In the genomic region with DNA sequence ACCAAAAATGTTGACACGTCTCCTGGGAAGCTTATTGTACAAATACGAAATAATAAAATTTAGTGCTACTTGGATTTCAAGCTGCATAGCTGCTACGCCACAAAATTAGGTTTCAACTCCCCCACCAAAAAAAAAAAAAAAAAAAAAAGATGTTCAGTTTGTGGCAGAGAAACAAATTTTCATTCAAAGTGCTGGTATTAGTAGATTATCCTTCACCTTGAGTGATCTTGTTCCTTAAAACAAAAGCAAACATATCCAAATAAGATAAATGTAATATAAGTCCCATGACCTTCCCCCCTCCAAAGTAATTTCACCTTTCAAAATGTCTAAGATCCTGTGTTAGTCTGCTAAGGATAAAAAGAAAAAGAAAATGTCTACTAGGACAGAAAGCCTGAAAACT, we compare ENCODE assay signal across 9 cellular contexts. TPM values are rescaled to one million over a fixed set of nuclear protein-coding genes. Genes with fewer than 3 reads are reported as not detected.
DNase-seq lines count a peak whose midpoint lies in the region; ATAC-seq, FAIRE-seq and TF ChIP-seq lines count a peak whose summit lies in the region.
"Had no signal": no experiment of that assay in that cellular context is flagged by ENCODE, and none has a peak within 500 bp of the region (broad histone marks: within the 10 kb centered on the region; RNA-seq: fewer than 3 reads in every experiment).

No MANE protein-coding gene starts in this region.

- H3K4me3 ChIP-seq in K562: peak overlapping the region; percentile 88; the same call in 1 of the 2 replicates
- peak overlapping the region; percentile 91 for H3K4me3 ChIP-seq in lower lobe of right lung

- no peak for FAIRE-seq in K562 (lab: Jason Lieb, UNC)

- H3K4me1 Mint-ChIP-seq in activated naive CD4-positive, alpha-beta T cell treated with anti-CD3 and anti-CD28 coated beads, Interleukin-2, amount 10 ng/mL, durations not matched to agents 7 days and 5 days: peaks cover 39% of the 10 kb centered on the region
- peaks cover 41% of the 10 kb centered on the region for H3K4me1 Mint-ChIP-seq in type B pancreatic cell (ENCODE audit: unreplicated experiment)

- no TSS peak for BruUV-seq in K562 (replicated peaks; lab: Mats Ljungman, UMichigan)

- no peaks in the 10 kb centered on the region for H3K9me1 ChIP-seq in K562 (ENCODE audit: control insufficient read depth, insufficient read depth, low read length)

- H3K36me3 ChIP-seq in K562 (ENCODE audit: control insufficient read depth, insufficient read depth, low read length): peaks cover 26% of the 10 kb centered on the region
- H3K36me3 ChIP-seq in lower lobe of right lung: peaks cover 31% of the 10 kb centered on the region

- H3K27me3 Mint-ChIP-seq in activated naive CD4-positive, alpha-beta T cell treated with anti-CD3 and anti-CD28 coated beads, Interleukin-2, amount 10 ng/mL, durations not matched to agents 7 days and 5 days: peaks cover 3% of the 10 kb centered on the region
- H3K27me3 Mint-ChIP-seq in type B pancreatic cell: peaks cover 3% of the 10 kb centered on the region

- H3K9me3 ChIP-seq in K562 (replicated peaks; ENCODE audit: control insufficient read depth, insufficient read depth, low read depth, low read length) (no peaks in the 10 kb centered on the region), lower lobe of right lung (no peaks in the 10 kb centered on the region)

- no peak for ATAC-seq in K562
- no peak for ATAC-seq in lower lobe of right lung
- ATAC-seq in GM18520 (IDR thresholded peaks at IDR 0.05; ENCODE audit: unreplicated experiment): no peak

- TF ChIP-seq EP300 in K562 (IDR thresholded peaks at IDR 0.05; ENCODE audit: low read length): no peak

- no peak overlapping the region; the same call in 1 of the 2 replicates for H3K4me2 ChIP-seq in K562 (ENCODE audit: insufficient read depth, low read length)

- peak overlapping the region in 1 of 2 experiments; percentile 80; a peak in 1 of 4 replicates for H3K9ac ChIP-seq in K562 (ENCODE audit: insufficient read depth in 1 of 2, low read depth in 2 of 2, low read length in 2 of 2)

- H2AFZ ChIP-seq in K562 (ENCODE audit: low read depth, low read length): no peak overlapping the region

- WGBS in K562 (ENCODE audit: insufficient coverage, low coverage, missing lambda C conversion rate): 84% methylated on average over 3 of the region's 3 CpGs

- intact Hi-C loops in K562 (cut with micrococcal nuclease): loop anchor here (1.0 kb wide), 1 partner anchor 86 kb away; no protein-coding TSS in a partner anchor
- intact Hi-C loops in lower lobe of right lung (cut with DNase I): no loop called here

- peaks cover 12% of the 10 kb centered on the region for H4K20me1 ChIP-seq in K562 (replicated peaks; ENCODE audit: control insufficient read depth, insufficient read depth, low read length)

- H3K4me1 ChIP-seq in K562 (replicated peaks in 1 of 2; ENCODE audit: control insufficient read depth in 2 of 2, insufficient read depth in 2 of 2, low read length in 2 of 2): peaks cover 11 to 13% of the 10 kb centered on the region in 2 experiments; a peak in 4 of 5 replicates
- peaks cover 42% of the 10 kb centered on the region for H3K4me1 ChIP-seq in lower lobe of right lung

- TF ChIP-seq RAD21 in K562 (CRISPR knock-in tag; conservative IDR thresholded peaks at IDR 0.05 in 1 of 2, IDR thresholded peaks at IDR 0.05 in 1 of 2): no peak

- peak overlapping the region; percentile 95 for H3K4me3 Mint-ChIP-seq in activated naive CD4-positive, alpha-beta T cell treated with anti-CD3 and anti-CD28 coated beads, Interleukin-2, amount 10 ng/mL, durations not matched to agents 7 days and 5 days
- H3K4me3 Mint-ChIP-seq in type B pancreatic cell: peak overlapping the region; percentile 99

- peaks cover 41% of the 10 kb centered on the region for H3K36me3 Mint-ChIP-seq in activated naive CD4-positive, alpha-beta T cell treated with anti-CD3 and anti-CD28 coated beads, Interleukin-2, amount 10 ng/mL, durations not matched to agents 7 days and 5 days
- peaks cover 20% of the 10 kb centered on the region for H3K36me3 Mint-ChIP-seq in type B pancreatic cell

- no peak overlapping the region; the same call in 2 of the 3 replicates for H3K27ac ChIP-seq in K562 (ENCODE audit: extremely low read depth, low read depth, low read length)
- peak overlapping the region; percentile 99 for H3K27ac ChIP-seq in lower lobe of right lung

- no peaks in the 10 kb centered on the region for H3K9me3 Mint-ChIP-seq in activated naive CD4-positive, alpha-beta T cell treated with anti-CD3 and anti-CD28 coated beads, Interleukin-2, amount 10 ng/mL, durations not matched to agents 7 days and 5 days
- no peaks in the 10 kb centered on the region for H3K9me3 Mint-ChIP-seq in type B pancreatic cell

- in situ Hi-C loops in K562 (cut with MboI): loop anchor here (5.0 to 10.0 kb wide), 2 partner anchors 88 to 291 kb away; a partner anchor contains a TSS

- TF ChIP-seq POLR2A in K562 (conservative IDR thresholded peaks at IDR 0.05): no peak

- CTCF ChIA-PET in activated naive CD4-positive, alpha-beta T cell treated with anti-CD3 and anti-CD28 coated beads, Interleukin-2, amount 10 ng/mL, durations not matched to agents 7 days and 5 days (lab: Charles Lee): interaction anchor here (0.6 to 3.5 kb wide), 10 partner anchors 11 to 138 kb away, joined by 3 to 26 read pairs (median 4); no protein-coding TSS in a partner anchor
- CTCF ChIA-PET in K562 (lab: Yijun Ruan, JAX; ENCODE audit: low intra/inter-chr PET ratio): interaction anchor here (1.2 to 2.2 kb wide), 2 partner anchors 86 to 93 kb away, joined by 7 to 11 read pairs; no protein-coding TSS in a partner anchor

- H3K27me3 ChIP-seq in K562 (ENCODE audit: control insufficient read depth in 2 of 2, insufficient read depth in 2 of 2, low read length in 2 of 2) (no peaks in the 10 kb centered on the region), lower lobe of right lung (ENCODE audit: low read depth) (no peaks in the 10 kb centered on the region)

- DNase-seq in activated naive CD4-positive, alpha-beta T cell treated with anti-CD3 and anti-CD28 coated beads, Interleukin-2, amount 10 ng/mL, durations not matched to agents 7 days and 5 days: no peak
- DNase-seq in activated naive CD4-positive, alpha-beta T cell treated with anti-CD3 and anti-CD28 coated beads, Interleukin-2, amount 50 U/mL, for 16 hours: no peak
- DNase-seq in K562 (ENCODE audit: extremely low read depth in 1 of 4, low spot score in 3 of 4) (no peak), lower lobe of right lung (no peak), type B pancreatic cell (ENCODE audit: extremely low spot score, unreplicated experiment) (no peak), cortex of kidney (lab: John Stamatoyannopoulos, UW) (no peak), HT-29 (ENCODE audit: low spot score) (no peak)

- TF ChIP-seq CTCF in K562 (IDR thresholded peaks at IDR 0.05 in 2 of 3, conservative IDR thresholded peaks at IDR 0.05 in 1 of 3; ENCODE audit: insufficient read depth in 2 of 3, low read depth in 1 of 3, low read length in 3 of 3) (no peak), lower lobe of right lung (IDR thresholded peaks at IDR 0.05) (no peak), type B pancreatic cell (conservative IDR thresholded peaks at IDR 0.05) (no peak)

- POLR2A ChIA-PET in K562 (lab: Yijun Ruan, JAX): interaction anchor here (0.5 to 7.7 kb wide), 12 partner anchors 13 to 695 kb away, joined by 3 to 207 read pairs (median 4); no protein-coding TSS in a partner anchor

- peak overlapping the region; percentile 20 for H3K27ac Mint-ChIP-seq in activated naive CD4-positive, alpha-beta T cell treated with anti-CD3 and anti-CD28 coated beads, Interleukin-2, amount 10 ng/mL, durations not matched to agents 7 days and 5 days
- peak overlapping the region; percentile 99 for H3K27ac Mint-ChIP-seq in type B pancreatic cell

- peaks cover 41% of the 10 kb centered on the region for H3K79me2 ChIP-seq in K562 (ENCODE audit: control insufficient read depth, insufficient read depth, low read length)

RNA-seq across cellular contexts. Expression of a gene that starts 2.2 kb away (rescaled TPM):
- total RNA-seq in K562 (2011; cell fraction: chromatin; rRNA removed; ENCODE audit: low replicate concordance): 10.4 and 18.1 TPM in 2 replicates
- total RNA-seq in K562 (2011; cell fraction: nucleolus; rRNA removed): 14.8 and 18.2 TPM in 2 replicates
- total RNA-seq in K562 (2011; cell fraction: nucleoplasm; rRNA removed): 19.9 and 21.5 TPM in 2 replicates
- 4.8 and 13.9 TPM in 2 replicates for total RNA-seq in K562 (2014; rRNA removed)
- 12.4 and 13.2 TPM in 2 replicates for total RNA-seq in K562 (2014; rRNA removed; fragmentation: Illumina TruSeq; extraction: Trizol)
- 13.2 TPM in 2 replicates for total RNA-seq in K562 (2015; rRNA removed; fragmentation: Illumina TruSeq; extraction: Trizol)
- 29.9 and 31.0 TPM in 2 replicates for total RNA-seq in K562 (2021)
- polyA plus RNA-seq in K562 (2011; rRNA removed): 10.5 and 10.8 TPM in 2 replicates
- polyA plus RNA-seq in K562 (2011; cell fraction: cytosol; rRNA removed): 8.5 and 9.7 TPM in 2 replicates
- polyA plus RNA-seq in K562 (2011; cell fraction: nucleus; rRNA removed): 17.6 and 24.1 TPM in 2 replicates
- polyA plus RNA-seq in K562 (2012): 16.9 and 24.9 TPM in 2 replicates
- 14.9 and 17.6 TPM in 2 replicates for polyA plus RNA-seq in K562 (2014; fragmentation: Illumina TruSeq; extraction: Trizol)
- polyA plus RNA-seq in K562 (2014; fragmentation: Nextera tagmentation; extraction: Ambion mirVana): 10 to 100 TPM; 44.9 to 63.7 TPM
- 10.9 and 11.8 TPM in 2 replicates for polyA plus RNA-seq in K562 (2014; rRNA removed)
- 19.1 and 19.5 TPM in 2 replicates for polyA minus RNA-seq in K562 (2011; rRNA and poly(A)+ RNA removed)
- 13.5 and 14.2 TPM in 2 replicates for polyA minus RNA-seq in K562 (2011; cell fraction: cytosol; rRNA and poly(A)+ RNA removed)
- polyA minus RNA-seq in K562 (2011; cell fraction: nucleus; rRNA and poly(A)+ RNA removed): 22.5 and 23.9 TPM in 2 replicates
- 72.9 TPM for total RNA-seq in lower lobe of right lung
- total RNA-seq in type B pancreatic cell (ENCODE audit: low replicate concordance): 54.9 and 113 TPM in 2 replicates
- 33.8 and 43.0 TPM in 2 replicates for total RNA-seq in HT-29 (2014; rRNA removed; shearing (Covaris generic))

RNA-seq across cellular contexts. Expression of a gene that starts 28.5 kb away (rescaled TPM):
- not detected in 2 replicates for total RNA-seq in K562 (2011; cell fraction: chromatin; rRNA removed; ENCODE audit: low replicate concordance)
- not detected in 2 replicates for total RNA-seq in K562 (2011; cell fraction: nucleolus; rRNA removed)
- total RNA-seq in K562 (2011; cell fraction: nucleoplasm; rRNA removed): not detected in 2 replicates
- total RNA-seq in K562 (2014; rRNA removed) (not detected in 2 replicates), K562 (2014; rRNA removed; fragmentation: Illumina TruSeq; extraction: Trizol) (not detected in 2 replicates), K562 (2015; rRNA removed; fragmentation: Illumina TruSeq; extraction: Trizol) (not detected in 2 replicates), K562 (2021) (0.07 TPM in 1 of 2 replicates, not detected in the other), lower lobe of right lung (0.35 TPM), type B pancreatic cell (ENCODE audit: low replicate concordance) (1.7 TPM in 1 of 2 replicates, not detected in the other)
- polyA plus RNA-seq in K562 (2011; rRNA removed) (not detected in 2 replicates), K562 (2014; fragmentation: Illumina TruSeq; extraction: Trizol) (not detected in 2 replicates), K562 (2014; fragmentation: Nextera tagmentation; extraction: Ambion mirVana) (not detected), K562 (2014; rRNA removed) (not detected in 2 replicates)
- not detected in 2 replicates for polyA plus RNA-seq in K562 (2011; cell fraction: cytosol; rRNA removed)
- polyA plus RNA-seq in K562 (2011; cell fraction: nucleus; rRNA removed): 0.04 TPM in 1 of 2 replicates, not detected in the other
- 0.01 and 0.03 TPM in 2 replicates for polyA plus RNA-seq in K562 (2012)
- not detected in 2 replicates for polyA minus RNA-seq in K562 (2011; rRNA and poly(A)+ RNA removed)
- polyA minus RNA-seq in K562 (2011; cell fraction: cytosol; rRNA and poly(A)+ RNA removed): not detected in 2 replicates
- polyA minus RNA-seq in K562 (2011; cell fraction: nucleus; rRNA and poly(A)+ RNA removed): not detected in 2 replicates
- 0.05 TPM in 1 of 2 replicates, not detected in the other for total RNA-seq in HT-29 (2014; rRNA removed; shearing (Covaris generic))
- total RNA-seq: lung microvascular endothelial cell had no signal
